ENCODE assay signal across 28 cellular contexts in genomic region chr5:74422671-74423070, GRCh38.
A peak's percentile ranks its signal among the peaks of the same experiment; 100 is the strongest.
DNase-seq lines count a peak whose midpoint lies in the region; ATAC-seq and TF ChIP-seq lines count a peak whose summit lies in the region.
"Had no signal": no experiment of that assay in that cellular context is flagged by ENCODE, and none has a peak within 500 bp of the region (broad histone marks: within the 10 kb centered on the region; RNA-seq: fewer than 3 reads in every experiment).

No MANE protein-coding gene starts in this region.

- no peaks in the 10 kb centered on the region for H3K27me3 Mint-ChIP-seq in MCF 10A (ENCODE audit: insufficient read depth, unreplicated experiment)

- TF ChIP-seq CTCF in MCF 10A (IDR thresholded peaks at IDR 0.05; ENCODE audit: unreplicated experiment): no peak
- TF ChIP-seq CTCF in breast epithelium (IDR thresholded peaks at IDR 0.05): no peak

- CTCF ChIA-PET in MCF 10A (lab: Yijun Ruan, JAX): interaction anchor here (1.0 kb wide), 1 partner anchor 23 kb away, joined by 4 read pairs; no protein-coding TSS in a partner anchor

- H3K4me3 ChIP-seq in breast epithelium: no peak overlapping the region
- no peak overlapping the region for H3K4me3 ChIP-seq in mesenchymal stem cell (ENCODE audit: insufficient read depth in 1 of 2, low read depth in 1 of 2, low read length in 2 of 2)
- H3K4me3 ChIP-seq: GM23248, SJCRH30 had no signal

- no TSS peak for BruUV-seq in MCF 10A (replicated peaks; lab: Mats Ljungman, UMichigan)

- H3K4me1 ChIP-seq in breast epithelium (no peaks in the 10 kb centered on the region), mesenchymal stem cell (ENCODE audit: control insufficient read depth, insufficient read depth, low read depth, low read length) (no peaks in the 10 kb centered on the region)

- H3K4me1 Mint-ChIP-seq in MCF 10A (ENCODE audit: insufficient read depth, unreplicated experiment): peaks cover 20% of the 10 kb centered on the region

- no peaks in the 10 kb centered on the region for H3K36me3 Mint-ChIP-seq in MCF 10A (ENCODE audit: insufficient read depth, unreplicated experiment)
- H3K36me3 Mint-ChIP-seq: CD14-positive monocyte, IgD-negative memory B cell had no signal

- H2AFZ ChIP-seq in mesenchymal stem cell (ENCODE audit: low read depth, low read length): no peak overlapping the region
- H2AFZ ChIP-seq: GM23248 had no signal

- no peak for ATAC-seq in GM19463 (IDR thresholded peaks at IDR 0.05; ENCODE audit: unreplicated experiment)
- ATAC-seq: PC-3, Right ventricle myocardium inferior, SK-N-SH treated with all-trans-retinoic acid at 6 μM for 48 hours had no signal

- no peak overlapping the region for H3K4ac ChIP-seq in mesenchymal stem cell (ENCODE audit: low read depth in 1 of 2, low read length in 2 of 2)

- no peak overlapping the region for H3K27ac ChIP-seq in breast epithelium
- H3K27ac ChIP-seq in mesenchymal stem cell (ENCODE audit: low read length, poor library complexity, severe bottlenecking): no peak overlapping the region
- H3K27ac ChIP-seq: 22Rv1, GM23248, SJCRH30 had no signal

- no peaks in the 10 kb centered on the region for H3K79me1 ChIP-seq in mesenchymal stem cell (replicated peaks; ENCODE audit: low read length, poor library complexity, severe bottlenecking)

- H3K27ac Mint-ChIP-seq in MCF 10A (ENCODE audit: low read depth, unreplicated experiment): no peak overlapping the region
- H3K27ac Mint-ChIP-seq: IgD-negative memory B cell had no signal

- no peak overlapping the region for H4K8ac ChIP-seq in mesenchymal stem cell (ENCODE audit: low read length)

- no peak overlapping the region for H3K9ac ChIP-seq in mesenchymal stem cell (ENCODE audit: low read length)
- H3K9ac ChIP-seq: GM23248 had no signal

- H3K36me3 ChIP-seq in breast epithelium (no peaks in the 10 kb centered on the region), mesenchymal stem cell (ENCODE audit: control insufficient read depth in 1 of 2, insufficient read depth in 2 of 2, low read depth in 1 of 2, low read length in 2 of 2) (no peaks in the 10 kb centered on the region)
- H3K36me3 ChIP-seq: BE2C, SJCRH30 had no signal

- POLR2A ChIA-PET in MCF 10A (lab: Yijun Ruan, JAX): no interaction called here

- H4K91ac ChIP-seq in mesenchymal stem cell (ENCODE audit: low read length): no peak overlapping the region

- no peak overlapping the region for H3K4me3 Mint-ChIP-seq in MCF 10A (ENCODE audit: unreplicated experiment)
- H3K4me3 Mint-ChIP-seq: CD14-positive monocyte, IgD-negative memory B cell had no signal

- H2BK5ac ChIP-seq in mesenchymal stem cell (ENCODE audit: low read depth, low read length, poor library complexity, severe bottlenecking): no peak overlapping the region

- H2AK5ac ChIP-seq in mesenchymal stem cell (ENCODE audit: low read length, severe bottlenecking): no peak overlapping the region

- no peaks in the 10 kb centered on the region for H3K9me3 Mint-ChIP-seq in MCF 10A (ENCODE audit: unreplicated experiment)
- H3K9me3 Mint-ChIP-seq: IgD-negative memory B cell had no signal

- no peak overlapping the region for H2BK12ac ChIP-seq in mesenchymal stem cell (ENCODE audit: low read length in 2 of 2)

- H3K4me2 ChIP-seq in mesenchymal stem cell (ENCODE audit: low read length, poor library complexity, severe bottlenecking): no peak overlapping the region

- intact Hi-C loops in MCF 10A (cut with micrococcal nuclease): no loop called here
- intact Hi-C loops in breast epithelium (cut with DNase I; ENCODE audit: low total_unique reads): no loop called here

- no peak overlapping the region for H3K23ac ChIP-seq in mesenchymal stem cell (ENCODE audit: low read length in 2 of 2)

- H2BK15ac ChIP-seq in mesenchymal stem cell (ENCODE audit: low read depth, poor library complexity, severe bottlenecking): no peak overlapping the region

- H3K27me3 ChIP-seq in breast epithelium: no peaks in the 10 kb centered on the region
- H3K27me3 ChIP-seq in mesenchymal stem cell (ENCODE audit: control insufficient read depth in 1 of 2, insufficient read depth in 1 of 2, low read length in 2 of 2): no peaks in the 10 kb centered on the region
- H3K27me3 ChIP-seq: BE2C, SJCRH30 had no signal

- peak overlapping the region; percentile 68 for H2BK120ac ChIP-seq in mesenchymal stem cell (ENCODE audit: low read depth, low read length)

- WGBS in mesenchymal stem cell: 85% methylated on average over 4 of the region's 4 CpGs

- TF ChIP-seq POLR2A in breast epithelium (IDR thresholded peaks at IDR 0.05): no peak

- DNase-seq in MCF 10A (ENCODE audit: unreplicated experiment) (peak; percentile 1), breast epithelium (ENCODE audit: low spot score in 2 of 2) (no peak), UCSD-AML1 (lab: John Stamatoyannopoulos, UW; ENCODE audit: unreplicated experiment) (peak; percentile 26), mesenchymal stem cell (no peak), DMS79 treated with DMSO at 0.1 percent for 48 hours (lab: John Stamatoyannopoulos, UW) (no peak)
- DNase-seq in stimulated activated CD4-positive, alpha-beta T cell treated with anti-CD3 and anti-CD28 coated beads, Interleukin-1b, Interleukin-23, amount 100 ng/mL, for 48 hours: no peak
- DNase-seq: ACHN, BE2C, Calu3, GM23248, HCEC 1CT, Karpas-422, MV-4-11, NCI-H1105, NCI-H1436 treated with DMSO at 0.1 percent for 48 hours, NCI-H187 treated with DMSO at 0.1 percent for 48 hours, NCI-H2171 treated with DMSO at 0.1 percent for 48 hours, NCI-H345, NCI-H524, NCI-H748 treated with DMSO at 0.1 percent for 48 hours, PC-3, SJCRH30 had no signal

- no peak overlapping the region for H3K18ac ChIP-seq in mesenchymal stem cell (ENCODE audit: low read depth in 1 of 2, low read length in 2 of 2)

- no peak overlapping the region for H3K14ac ChIP-seq in mesenchymal stem cell (ENCODE audit: low read length in 2 of 2)

- H3K9me3 ChIP-seq in breast epithelium (no peaks in the 10 kb centered on the region), mesenchymal stem cell (ENCODE audit: control insufficient read depth, low read length) (no peaks in the 10 kb centered on the region)
- H3K9me3 ChIP-seq: SJCRH30 had no signal

Comparison
In these comparisons a context has a peak if more than half of its experiments do, and no peak if none do; other contexts are left out.
1. DNase-seq: peak in MCF 10A (single experiment) and UCSD-AML1 (single experiment); none in breast epithelium (0 of 2), mesenchymal stem cell (single experiment), stimulated activated CD4-positive, alpha-beta T cell treated with anti-CD3 and anti-CD28 coated beads, Interleukin-1b, Interleukin-23, amount 100 ng/mL, for 48 hours (single experiment) and DMS79 treated with DMSO at 0.1 percent for 48 hours (single experiment).